ENCODE assay signal across 8 cellular contexts in genomic region chr5:172902497-172903472, GRCh38. TPM values are rescaled to one million over a fixed set of nuclear protein-coding genes. Genes with fewer than 3 reads are reported as not detected.
DNase-seq lines count a peak whose midpoint lies in the region; ATAC-seq and TF ChIP-seq lines count a peak whose summit lies in the region.

No MANE protein-coding gene starts in this region.

- H3K4me3 ChIP-seq in gastrocnemius medialis = no peak overlapping the region

- intact Hi-C loops in gastrocnemius medialis (cut with DNase I; ENCODE audit: low total_unique reads) = loop anchor here (1.0 to 2.0 kb wide), 3 partner anchors 33 to 68 kb away; partner anchors contain the start of gene ERGIC1

- no peaks in the 10 kb centered on the region for H3K9me3 ChIP-seq in gastrocnemius medialis

- TF ChIP-seq CTCF in gastrocnemius medialis (IDR thresholded peaks at IDR 0.05 in 4 of 5, conservative IDR thresholded peaks at IDR 0.05 in 1 of 5) = peak; percentile 50 to 77 (median 63)

- peaks cover 62 to 83% of the 10 kb centered on the region in 2 donors for H3K4me1 ChIP-seq in gastrocnemius medialis

- in situ Hi-C loops in gastrocnemius medialis (cut with MboI; ENCODE audit: low sequenced_read_pairs in 4 of 4) = loop anchor here in 1 of 4 donors (10.0 kb wide), 1 partner anchor 68 kb away; the partner anchor contains the start of gene ERGIC1

- no peak for TF ChIP-seq POLR2A in gastrocnemius medialis (IDR thresholded peaks at IDR 0.05)

- H3K36me3 ChIP-seq in gastrocnemius medialis = no peaks in the 10 kb centered on the region

- H3K27ac ChIP-seq in gastrocnemius medialis = peak overlapping the region; percentile 85 to 94 (median 92)

- H3K27me3 ChIP-seq in gastrocnemius medialis = no peaks in the 10 kb centered on the region

- ATAC-seq in gastrocnemius medialis (peak; percentile 37 to 51), HG02981 (IDR thresholded peaks at IDR 0.05; ENCODE audit: unreplicated experiment) (no peak), GM21529 (IDR thresholded peaks at IDR 0.05; ENCODE audit: unreplicated experiment) (no peak)

- DNase-seq in SIG-M5 treated with dmso at 0.1 percent for 504 hours (lab: John Stamatoyannopoulos, UW; ENCODE audit: unreplicated experiment) (peak; percentile 49), SIG-M5 (lab: John Stamatoyannopoulos, UW) (no peak), amniotic epithelial cell (ENCODE audit: low read depth) (peak; percentile 99), hepatic stellate cell (ENCODE audit: low spot score) (peak; percentile 93), gastrocnemius medialis (peak; percentile 69 to 83), NCI-H1436 (lab: John Stamatoyannopoulos, UW) (no peak)

RNA-seq across cellular contexts. Expression of gene RPL26L1, which starts 56.4 kb away (rescaled TPM):
- total RNA-seq in gastrocnemius medialis = 10 to 100 TPM; 24.8 to 50.4 (median 41.5) TPM

Comparison
In these comparisons a context has a peak if more than half of its experiments do, and no peak if none do; other contexts are left out.
1. DNase-seq: peak in SIG-M5 treated with dmso at 0.1 percent for 504 hours (single experiment), amniotic epithelial cell (single experiment), hepatic stellate cell (single experiment) and gastrocnemius medialis (2 of 2); none in SIG-M5 (single experiment) and NCI-H1436 (single experiment).
2. ATAC-seq: peak in gastrocnemius medialis (2 of 2); none in HG02981 (single experiment) and GM21529 (single experiment).